In genomic region chr4:5143940-5144339, GRCh38 we compare ENCODE assay signal across 23 cellular contexts.
"Had no signal": no experiment of that assay in that cellular context is flagged by ENCODE, and none has a peak within 500 bp of the region (broad histone marks: within the 10 kb centered on the region; RNA-seq: fewer than 3 reads in every experiment).

No MANE protein-coding gene starts in this region.

- H3K27me3 ChIP-seq: esophagus squamous epithelium, heart right ventricle, transverse colon had no signal

- H3K9me3 ChIP-seq: esophagus squamous epithelium, transverse colon had no signal

- ATAC-seq: activated CD4-positive, CD25-positive, alpha-beta regulatory T cell treated with anti-CD3 and anti-CD28 coated beads, Interleukin-2, amount 50 U/mL, for 24 hours; left colon; naive thymus-derived CD4-positive, alpha-beta T cell; SK-N-SH treated with all-trans-retinoic acid at 6 μM for 48 hours had no signal

- H3K36me3 ChIP-seq: cardiac muscle cell, esophagus squamous epithelium, heart right ventricle, transverse colon had no signal

- FAIRE-seq: astrocyte, colon, frontal cortex had no signal

- H3K4me1 ChIP-seq: heart right ventricle, parathyroid adenoma, transverse colon had no signal

- DNase-seq: activated CD4-positive, alpha-beta T cell treated with anti-CD3 and anti-CD28 coated beads, Interleukin-2, amount 50 U/mL, for 1 hour; activated naive CD4-positive, alpha-beta T cell treated with anti-CD3 and anti-CD28 coated beads, Interleukin-2, amount 10 ng/mL, durations not matched to agents 7 days and 5 days; activated T-cell treated with anti-CD3 and anti-CD28 coated beads, Interleukin-2, amount 50 U/mL, for 1 hour; esophagus squamous epithelium; heart right ventricle; left colon; mammary epithelial cell; naive thymus-derived CD4-positive, alpha-beta T cell; retina; stimulated activated CD4-positive, alpha-beta T cell treated with anti-CD3 and anti-CD28 coated beads, Interleukin-15, amount 100 ng/mL, for 24 hours; stimulated activated CD4-positive, alpha-beta T cell treated with anti-CD3 and anti-CD28 coated beads, Interleukin-4, amount 100 ng/mL, for 1 hour; stimulated activated naive CD4-positive, alpha-beta T cell treated with Interleukin-2 at 50 U/mL for 16 hours; T-helper 1 cell; T1000; transverse colon had no signal

- H3K27ac ChIP-seq: cardiac muscle cell, heart right ventricle, parathyroid adenoma, skin epidermis, transverse colon had no signal

- H3K4me3 ChIP-seq: cardiac muscle cell, esophagus squamous epithelium, heart right ventricle, skin epidermis, transverse colon had no signal
